In the genomic region with DNA sequence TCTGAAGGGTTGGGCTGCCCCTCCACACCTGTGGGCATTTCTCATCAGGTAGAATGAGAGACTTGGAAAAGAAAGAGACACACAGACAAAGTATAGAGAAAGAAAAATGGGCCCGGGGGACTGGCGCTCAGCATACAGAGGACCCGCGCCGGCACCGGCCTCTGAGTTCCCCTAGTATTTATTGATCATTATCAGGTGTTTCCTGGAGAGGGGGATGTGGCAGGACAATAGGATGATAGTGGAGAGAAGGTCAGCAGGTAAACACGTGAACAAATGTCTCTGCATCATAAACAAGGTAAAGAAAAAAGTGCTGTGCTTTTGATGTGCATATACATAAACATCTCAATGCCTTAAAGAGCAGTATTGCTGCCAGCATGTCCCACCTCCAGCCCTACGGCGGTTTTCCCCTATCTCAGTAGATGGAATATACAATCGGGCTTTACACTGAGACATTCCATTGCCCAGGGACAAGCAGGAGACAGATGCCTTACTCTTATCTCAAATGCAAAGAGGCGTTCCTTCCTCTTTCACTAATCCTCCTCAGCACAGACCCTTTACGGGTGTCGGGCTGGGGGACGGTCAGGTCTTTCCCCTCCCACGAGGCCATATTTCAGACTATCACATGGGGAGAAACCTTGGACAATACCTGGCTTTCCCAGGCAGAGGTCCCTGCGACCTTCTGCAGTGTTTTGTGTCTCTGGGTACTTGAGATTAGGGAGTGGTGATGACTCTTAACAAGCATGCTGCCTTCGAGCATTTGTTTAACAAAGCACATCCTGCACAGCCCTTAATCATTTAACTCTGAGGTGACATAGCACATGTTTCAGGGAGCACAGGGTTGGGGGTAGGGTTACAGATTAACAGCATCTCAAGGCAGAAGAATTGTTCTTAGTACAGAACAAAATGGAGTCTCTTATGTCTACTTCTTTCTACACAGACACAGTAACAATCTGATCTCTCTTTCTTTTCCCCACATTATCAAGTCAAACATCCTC, we compare ENCODE assay signal across 11 cellular contexts. TPM values are rescaled to one million over a fixed set of nuclear protein-coding genes. Genes with fewer than 3 reads are reported as not detected.
DNase-seq lines count a peak whose midpoint lies in the region; ATAC-seq and TF ChIP-seq lines count a peak whose summit lies in the region.
"Not testable (repeated sequence)": the region's sequence is repeated elsewhere in the genome, so short reads cannot be mapped to it uniquely, and the experiment has no call there.
"Had no signal": no experiment of that assay in that cellular context is flagged by ENCODE, and none has a peak within 500 bp of the region (broad histone marks: within the 10 kb centered on the region; RNA-seq: fewer than 3 reads in every experiment).

No MANE protein-coding gene starts in this region.

- not testable (repeated sequence) for H3K27ac ChIP-seq in OCI-LY3 (ENCODE audit: low read length)
- H3K27ac ChIP-seq in endodermal cell (ENCODE audit: low read depth, low read length) = peak overlapping the region; percentile 16

- H3K4me3 Mint-ChIP-seq in IgD-negative memory B cell (peak overlapping the region; percentile 30 to 74 (median 48)), WTC11 (peak overlapping the region; percentile 99), endodermal cell (peak overlapping the region; percentile 49), nephron progenitor cell (peak overlapping the region; percentile 53)

- H3K79me2 ChIP-seq in OCI-LY3 (ENCODE audit: low read length) = peaks cover 28% of the 10 kb centered on the region

- not testable (repeated sequence) for H3K27me3 Mint-ChIP-seq in IgD-negative memory B cell; WTC11 (ENCODE audit: low read depth); endodermal cell (ENCODE audit: insufficient read depth)
- H3K27me3 Mint-ChIP-seq in nephron progenitor cell (ENCODE audit: low read depth, poor library complexity) = peaks cover 40% of the 10 kb centered on the region

- H3K4me1 Mint-ChIP-seq in IgD-negative memory B cell = peaks cover 17 to 23% (median 21%) of the 10 kb centered on the region in 3 donors
- H3K4me1 Mint-ChIP-seq in WTC11 = peaks cover 57% of the 10 kb centered on the region
- H3K4me1 Mint-ChIP-seq in endodermal cell = peaks cover 48% of the 10 kb centered on the region
- peaks cover 45% of the 10 kb centered on the region for H3K4me1 Mint-ChIP-seq in nephron progenitor cell

- peaks cover 20% of the 10 kb centered on the region for H3K4me1 ChIP-seq in ES-I3 (ENCODE audit: insufficient read depth, low read length)
- peaks cover 24% of the 10 kb centered on the region for H3K4me1 ChIP-seq in OCI-LY3 (ENCODE audit: low read length)
- H3K4me1 ChIP-seq in endodermal cell (ENCODE audit: control insufficient read depth, insufficient read depth, low read length) = not testable (repeated sequence)

- not testable (repeated sequence) for ATAC-seq in WTC11

- not testable (repeated sequence) for H3K4me3 ChIP-seq in OCI-LY3 (ENCODE audit: low read length)
- peak overlapping the region; percentile 48 for H3K4me3 ChIP-seq in endodermal cell (ENCODE audit: low read length)

- CTCF ChIA-PET in WTC11 (lab: Charles Lee) = not testable (repeated sequence)

- H3K27ac Mint-ChIP-seq in IgD-negative memory B cell (peak overlapping the region in 1 of 3 donors; percentile 49), WTC11 (peak overlapping the region; percentile 92), endodermal cell (peak overlapping the region; percentile 98)
- H3K27ac Mint-ChIP-seq in nephron progenitor cell = not testable (repeated sequence)

- H2AFZ ChIP-seq in OCI-LY3 (ENCODE audit: low read depth, low read length) = 0 out of 2 replicates have a peak overlapping the region, but pooled peaks have one; percentile 39

- H3K36me3 Mint-ChIP-seq in IgD-negative memory B cell; nephron progenitor cell (ENCODE audit: low read depth): not testable (repeated sequence)
- H3K36me3 Mint-ChIP-seq in WTC11 (peaks cover 42% of the 10 kb centered on the region), endodermal cell (ENCODE audit: low read depth) (peaks cover 33% of the 10 kb centered on the region)

- DNase-seq in WTC11 (ENCODE audit: low spot score) (peak; percentile 44), endodermal cell (peak; percentile 77), islet precursor cell (peak; percentile 74)
- not testable (repeated sequence) for DNase-seq in nephron progenitor cell

- POLR2A ChIA-PET in WTC11 (lab: Charles Lee) = not testable (repeated sequence)

- H3K27me3 ChIP-seq in OCI-LY3 (ENCODE audit: low read depth, low read length); endodermal cell (ENCODE audit: control insufficient read depth, insufficient read depth, low read length, poor library complexity, severe bottlenecking): not testable (repeated sequence)

- H3K9me3 Mint-ChIP-seq in IgD-negative memory B cell = peaks cover 2 to 13% (median 3%) of the 10 kb centered on the region in 3 donors
- H3K9me3 Mint-ChIP-seq in WTC11 = peaks cover 28% of the 10 kb centered on the region
- H3K9me3 Mint-ChIP-seq in endodermal cell = peaks cover 35% of the 10 kb centered on the region
- H3K9me3 Mint-ChIP-seq in nephron progenitor cell = peaks cover 25% of the 10 kb centered on the region

- peaks cover 13% of the 10 kb centered on the region; the same call in 1 of the 2 replicates for H3K9me3 ChIP-seq in ES-I3 (ENCODE audit: control insufficient read depth, insufficient read depth, low read length)
- H3K9me3 ChIP-seq in OCI-LY3 (ENCODE audit: insufficient read depth, low read length) = not testable (repeated sequence)
- H3K9me3 ChIP-seq in endodermal cell (ENCODE audit: control insufficient read depth, low read length) = peaks cover 32% of the 10 kb centered on the region

- peak overlapping the region; percentile 37 for H3K4me2 ChIP-seq in OCI-LY3 (ENCODE audit: low read length)

- TF ChIP-seq CTCF in OCI-LY3 (IDR thresholded peaks at IDR 0.05; ENCODE audit: low read depth, low read length); WTC11 (IDR thresholded peaks at IDR 0.05); endodermal cell (conservative IDR thresholded peaks at IDR 0.05); nephron progenitor cell (IDR thresholded peaks at IDR 0.05): not testable (repeated sequence)

- H3K9ac ChIP-seq in ES-I3 (ENCODE audit: low read depth, low read length) (peak overlapping the region; percentile 29), endodermal cell (ENCODE audit: extremely low read depth, low read length, poor library complexity, severe bottlenecking) (peak overlapping the region; percentile 48)
- not testable (repeated sequence) for H3K9ac ChIP-seq in OCI-LY3 (ENCODE audit: low read length)

- H4K20me1 ChIP-seq in OCI-LY3 (ENCODE audit: insufficient read depth, low read length) = not testable (repeated sequence)

- not testable (repeated sequence) for H3K36me3 ChIP-seq in ES-I3 (ENCODE audit: insufficient read depth, low read length); OCI-LY3 (replicated peaks; ENCODE audit: low read depth, low read length)
- H3K36me3 ChIP-seq in endodermal cell (ENCODE audit: control insufficient read depth, insufficient read depth, low read length) = peaks cover 12% of the 10 kb centered on the region

- 3 to 4% methylated on average over 3 to 17 of the region's 17 CpGs for WGBS in endodermal cell (ENCODE audit: insufficient coverage in 1 of 2, insufficient read length in 1 of 2), 2 experiments

TF ChIP-seq in WTC11, 78 proteins besides CTCF, POLR2A, EP300 and RAD21 (continues in another document):
- TF ChIP-seq, protein P1, sequence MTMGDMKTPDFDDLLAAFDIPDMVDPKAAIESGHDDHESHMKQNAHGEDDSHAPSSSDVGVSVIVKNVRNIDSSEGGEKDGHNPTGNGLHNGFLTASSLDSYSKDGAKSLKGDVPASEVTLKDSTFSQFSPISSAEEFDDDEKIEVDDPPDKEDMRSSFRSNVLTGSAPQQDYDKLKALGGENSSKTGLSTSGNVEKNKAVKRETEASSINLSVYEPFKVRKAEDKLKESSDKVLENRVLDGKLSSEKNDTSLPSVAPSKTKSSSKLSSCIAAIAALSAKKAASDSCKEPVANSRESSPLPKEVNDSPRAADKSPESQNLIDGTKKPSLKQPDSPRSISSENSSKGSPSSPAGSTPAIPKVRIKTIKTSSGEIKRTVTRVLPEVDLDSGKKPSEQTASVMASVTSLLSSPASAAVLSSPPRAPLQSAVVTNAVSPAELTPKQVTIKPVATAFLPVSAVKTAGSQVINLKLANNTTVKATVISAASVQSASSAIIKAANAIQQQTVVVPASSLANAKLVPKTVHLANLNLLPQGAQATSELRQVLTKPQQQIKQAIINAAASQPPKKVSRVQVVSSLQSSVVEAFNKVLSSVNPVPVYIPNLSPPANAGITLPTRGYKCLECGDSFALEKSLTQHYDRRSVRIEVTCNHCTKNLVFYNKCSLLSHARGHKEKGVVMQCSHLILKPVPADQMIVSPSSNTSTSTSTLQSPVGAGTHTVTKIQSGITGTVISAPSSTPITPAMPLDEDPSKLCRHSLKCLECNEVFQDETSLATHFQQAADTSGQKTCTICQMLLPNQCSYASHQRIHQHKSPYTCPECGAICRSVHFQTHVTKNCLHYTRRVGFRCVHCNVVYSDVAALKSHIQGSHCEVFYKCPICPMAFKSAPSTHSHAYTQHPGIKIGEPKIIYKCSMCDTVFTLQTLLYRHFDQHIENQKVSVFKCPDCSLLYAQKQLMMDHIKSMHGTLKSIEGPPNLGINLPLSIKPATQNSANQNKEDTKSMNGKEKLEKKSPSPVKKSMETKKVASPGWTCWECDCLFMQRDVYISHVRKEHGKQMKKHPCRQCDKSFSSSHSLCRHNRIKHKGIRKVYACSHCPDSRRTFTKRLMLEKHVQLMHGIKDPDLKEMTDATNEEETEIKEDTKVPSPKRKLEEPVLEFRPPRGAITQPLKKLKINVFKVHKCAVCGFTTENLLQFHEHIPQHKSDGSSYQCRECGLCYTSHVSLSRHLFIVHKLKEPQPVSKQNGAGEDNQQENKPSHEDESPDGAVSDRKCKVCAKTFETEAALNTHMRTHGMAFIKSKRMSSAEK (CRISPR knock-in tag; IDR thresholded peaks at IDR 0.05; ENCODE audit: borderline replicate concordance) = peak; percentile 44; the same call in 1 of the 2 replicates
- TF ChIP-seq, protein P2, sequence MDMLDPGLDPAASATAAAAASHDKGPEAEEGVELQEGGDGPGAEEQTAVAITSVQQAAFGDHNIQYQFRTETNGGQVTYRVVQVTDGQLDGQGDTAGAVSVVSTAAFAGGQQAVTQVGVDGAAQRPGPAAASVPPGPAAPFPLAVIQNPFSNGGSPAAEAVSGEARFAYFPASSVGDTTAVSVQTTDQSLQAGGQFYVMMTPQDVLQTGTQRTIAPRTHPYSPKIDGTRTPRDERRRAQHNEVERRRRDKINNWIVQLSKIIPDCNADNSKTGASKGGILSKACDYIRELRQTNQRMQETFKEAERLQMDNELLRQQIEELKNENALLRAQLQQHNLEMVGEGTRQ (CRISPR knock-in tag; IDR thresholded peaks at IDR 0.05) = 0 out of 2 replicates have a peak, but pooled peaks have one; percentile 27

RNA-seq across cellular contexts. Expression of a gene that starts 2.4 kb away (rescaled TPM):
- 25.0 TPM for polyA plus RNA-seq in IgD-negative memory B cell
- total RNA-seq in WTC11 (2021) (71.1 to 91.6 TPM (median 73.1 TPM) in 3 replicates), endodermal cell (10 to 100 TPM; 45.4 to 51.8 TPM)
- polyA plus RNA-seq in endodermal cell (2013, experiment 1 of 2) = 34.2 TPM
- 28.3 TPM for polyA plus RNA-seq in endodermal cell (2013, experiment 2 of 2)

RNA-seq across cellular contexts. Expression of a gene that starts 42.5 kb away (rescaled TPM):
- polyA plus RNA-seq in IgD-negative memory B cell = not detected
- total RNA-seq in WTC11 (2021) = 1.4 to 3.2 TPM (median 1.8 TPM) in 3 replicates
- 1 to 10 TPM in 1 of 2 donors, under 1 TPM in 1; 0.49 to 1.4 TPM for total RNA-seq in endodermal cell
- polyA plus RNA-seq in endodermal cell (2013, experiment 1 of 2) = 0.36 TPM
- 0.08 TPM for polyA plus RNA-seq in endodermal cell (2013, experiment 2 of 2)
- total RNA-seq: G401, lung microvascular endothelial cell, sciatic nerve, vagina had no signal

Comparison
In these comparisons a context has a peak if more than half of its experiments do, and no peak if none do; other contexts are left out.
1. H3K4me3 Mint-ChIP-seq: peak in every context shown above with its lines; median percentile 99 in WTC11; 53 in nephron progenitor cell; 49 in endodermal cell; 48 in IgD-negative memory B cell.